In genomic region chr7:100575206-100575631, GRCh38 we compare ENCODE assay signal across 19 cellular contexts. TPM values are rescaled to one million over a fixed set of nuclear protein-coding genes. Genes with fewer than 3 reads are reported as not detected.
"Had no signal": no experiment of that assay in that cellular context is flagged by ENCODE, and none has a peak within 500 bp of the region (broad histone marks: within the 10 kb centered on the region; RNA-seq: fewer than 3 reads in every experiment).

No MANE protein-coding gene starts in this region.

- H3K4me1 ChIP-seq: parathyroid adenoma had no signal

- H3K79me2 ChIP-seq: parathyroid adenoma had no signal

- ATAC-seq: activated CD8-positive, alpha-beta memory T cell treated with anti-CD3 and anti-CD28 coated beads, Interleukin-2, amount 10 ng/mL, durations not matched to agents 7 days and 5 days; left cardiac atrium had no signal

- H3K27ac ChIP-seq: esophagus squamous epithelium, parathyroid adenoma, stomach, vagina had no signal

- DNase-seq: activated CD4-positive, alpha-beta T cell treated with anti-CD3 and anti-CD28 coated beads, Interleukin-2, amount 50 U/mL, for 48 hours; activated CD4-positive, CD25-positive, alpha-beta regulatory T cell treated with anti-CD3 and anti-CD28 coated beads, Interleukin-2, amount 50 U/mL, for 72 hours; activated CD8-positive, alpha-beta memory T cell treated with anti-CD3 and anti-CD28 coated beads, Interleukin-2, amount 10 ng/mL, durations not matched to agents 7 days and 5 days; activated effector memory CD4-positive, alpha-beta T cell treated with anti-CD3 and anti-CD28 coated beads, Interleukin-2, amount 50 U/mL, for 16 hours; activated T-cell treated with anti-CD3 and anti-CD28 coated beads, Interleukin-2, amount 50 U/mL, for 24 hours; cerebellar nuclear complex; dermis blood vessel endothelial cell; esophagus squamous epithelium; foreskin fibroblast; glutamatergic neuron; immature natural killer cell; left cardiac atrium; mesendoderm; retina; stimulated activated CD4-positive, alpha-beta T cell treated with anti-CD3 and anti-CD28 coated beads, Interleukin-4, amount 100 ng/mL, for 4 hours; stomach had no signal

- H2AFZ ChIP-seq: parathyroid adenoma had no signal

- H3K27me3 ChIP-seq: vagina had no signal

- H3K9me3 ChIP-seq: esophagus squamous epithelium, stomach, vagina had no signal

- H3K4me3 ChIP-seq: esophagus squamous epithelium, stomach, vagina had no signal

RNA-seq across cellular contexts. Expression of gene SAP25, which starts 1.5 kb away (rescaled TPM):
- total RNA-seq: dermis blood vessel endothelial cell, skeletal muscle tissue had no signal
- polyA plus RNA-seq: immature natural killer cell had no signal

RNA-seq across cellular contexts. Expression of gene FBXO24, which starts 10.9 kb away (rescaled TPM):
- total RNA-seq: dermis blood vessel endothelial cell had no signal
